In the genomic region with DNA sequence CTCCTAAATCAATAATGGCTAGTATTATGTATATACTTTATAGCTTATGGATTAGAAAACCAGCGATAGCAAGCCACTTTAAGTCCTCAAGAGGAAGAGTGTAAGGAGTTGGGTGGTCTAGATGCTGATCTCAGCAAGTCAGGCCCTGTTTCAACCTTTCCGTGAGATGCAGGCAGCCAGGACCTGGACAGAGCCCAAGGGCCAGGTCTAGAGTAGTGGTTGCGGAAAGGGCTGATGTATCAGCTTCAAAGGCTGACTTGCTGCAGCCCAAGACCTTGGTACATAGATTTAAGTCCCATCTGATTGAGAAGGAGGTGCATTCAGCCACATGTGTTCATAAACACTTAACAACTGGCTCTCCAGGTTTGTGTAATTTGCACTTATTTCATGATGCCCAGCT, we compare ENCODE assay signal across 16 cellular contexts. TPM values are rescaled to one million over a fixed set of nuclear protein-coding genes. Genes with fewer than 3 reads are reported as not detected.
DNase-seq lines count a peak whose midpoint lies in the region; ATAC-seq, FAIRE-seq and TF ChIP-seq lines count a peak whose summit lies in the region.
"Had no signal": no experiment of that assay in that cellular context is flagged by ENCODE, and none has a peak within 500 bp of the region (broad histone marks: within the 10 kb centered on the region; RNA-seq: fewer than 3 reads in every experiment).

No MANE protein-coding gene starts in this region.

- TF ChIP-seq POLR2A in endothelial cell of umbilical vein (IDR thresholded peaks at IDR 0.05; ENCODE audit: low read depth, low read length), result peak; percentile 35

- no peak overlapping the region for H2AFZ ChIP-seq in OCI-LY7 (ENCODE audit: low read length)
- no peak overlapping the region for H2AFZ ChIP-seq in endothelial cell of umbilical vein (ENCODE audit: low read depth, low read length)

- H3K4me2 ChIP-seq in OCI-LY7 (ENCODE audit: low read length) (peak overlapping the region; percentile 95), endothelial cell of umbilical vein (ENCODE audit: insufficient read depth, low read length) (no peak overlapping the region)

- H3K79me2 ChIP-seq in OCI-LY7 (ENCODE audit: insufficient read depth, low read depth, low read length) (peaks cover 80% of the 10 kb centered on the region), endothelial cell of umbilical vein (ENCODE audit: control insufficient read depth, insufficient read depth, low read length) (peaks cover 95% of the 10 kb centered on the region)

- BruUV-seq in OCI-LY7 (replicated peaks; lab: Mats Ljungman, UMichigan) (no TSS peak), endothelial cell of umbilical vein (replicated peaks; lab: Mats Ljungman, UMichigan) (no TSS peak)

- intact Hi-C loops in activated CD4-positive, alpha-beta T cell treated with anti-CD3 and anti-CD28 coated beads, Interleukin-2, amount 10 ng/mL, durations not matched to agents 24 days and 14 days (cut with micrococcal nuclease), result no loop called here
- intact Hi-C loops in OCI-LY7 (cut with micrococcal nuclease; ENCODE audit: unreplicated experiment), result loop anchor here (2.0 to 10.0 kb wide), 5 partner anchors 103 to 1455 kb away; partner anchors contain the start of gene ST14
- intact Hi-C loops in endothelial cell of umbilical vein (cut with micrococcal nuclease), result no loop called here

- peak overlapping the region; percentile 22 for H3K27ac Mint-ChIP-seq in activated CD4-positive, alpha-beta T cell treated with anti-CD3 and anti-CD28 coated beads, Interleukin-2, amount 10 ng/mL, durations not matched to agents 24 days and 14 days
- H3K27ac Mint-ChIP-seq in stimulated activated naive B cell treated with anti-CD40 and anti-IgM and Interleukin-4, amounts not matched to agents 10 μg/mL and 1 μg/mL and 100 μg/mL, for 72 hours, result peak overlapping the region; percentile 80

- H3K9me1 ChIP-seq in endothelial cell of umbilical vein (replicated peaks; ENCODE audit: control insufficient read depth, extremely low read depth, insufficient read depth, low read length), result no peaks in the 10 kb centered on the region

- H3K4me3 ChIP-seq in OCI-LY7 (ENCODE audit: low read depth, low read length, poor library complexity, severe bottlenecking) (peak overlapping the region; percentile 57), endothelial cell of umbilical vein (replicated peaks in 1 of 3; ENCODE audit: insufficient read depth in 1 of 3, low read depth in 1 of 3, low read length in 3 of 3) (no peak overlapping the region), SJCRH30 (no peak overlapping the region)

- H3K36me3 Mint-ChIP-seq in activated CD4-positive, alpha-beta T cell treated with anti-CD3 and anti-CD28 coated beads, Interleukin-2, amount 10 ng/mL, durations not matched to agents 24 days and 14 days (ENCODE audit: low read depth), result peaks cover 26% of the 10 kb centered on the region
- H3K36me3 Mint-ChIP-seq in stimulated activated naive B cell treated with anti-CD40 and anti-IgM and Interleukin-4, amounts not matched to agents 10 μg/mL and 1 μg/mL and 100 μg/mL, for 72 hours, result peaks cover 7 to 37% of the 10 kb centered on the region in 2 donors

- no peaks in the 10 kb centered on the region for H3K27me3 Mint-ChIP-seq in activated CD4-positive, alpha-beta T cell treated with anti-CD3 and anti-CD28 coated beads, Interleukin-2, amount 10 ng/mL, durations not matched to agents 24 days and 14 days
- H3K27me3 Mint-ChIP-seq in stimulated activated naive B cell treated with anti-CD40 and anti-IgM and Interleukin-4, amounts not matched to agents 10 μg/mL and 1 μg/mL and 100 μg/mL, for 72 hours, result no peaks in the 10 kb centered on the region
- H3K27me3 Mint-ChIP-seq: stimulated activated naive CD8-positive, alpha-beta T cell treated with anti-CD3 and anti-CD28 coated beads, Interleukin-15, Interleukin-2, amounts not matched to agents 100 ng/mL and 50 ng/mL, for 24 hours had no signal

- H3K9me3 Mint-ChIP-seq in activated CD4-positive, alpha-beta T cell treated with anti-CD3 and anti-CD28 coated beads, Interleukin-2, amount 10 ng/mL, durations not matched to agents 24 days and 14 days, result no peaks in the 10 kb centered on the region
- no peaks in the 10 kb centered on the region for H3K9me3 Mint-ChIP-seq in stimulated activated naive B cell treated with anti-CD40 and anti-IgM and Interleukin-4, amounts not matched to agents 10 μg/mL and 1 μg/mL and 100 μg/mL, for 72 hours
- H3K9me3 Mint-ChIP-seq: stimulated activated naive CD8-positive, alpha-beta T cell treated with anti-CD3 and anti-CD28 coated beads, Interleukin-15, Interleukin-2, amounts not matched to agents 100 ng/mL and 50 ng/mL, for 24 hours had no signal

- H3K4me3 Mint-ChIP-seq in activated CD4-positive, alpha-beta T cell treated with anti-CD3 and anti-CD28 coated beads, Interleukin-2, amount 10 ng/mL, durations not matched to agents 24 days and 14 days, result no peak overlapping the region
- H3K4me3 Mint-ChIP-seq in stimulated activated naive B cell treated with anti-CD40 and anti-IgM and Interleukin-4, amounts not matched to agents 10 μg/mL and 1 μg/mL and 100 μg/mL, for 72 hours, result peak overlapping the region in 1 of 2 donors; percentile 12

- TF ChIP-seq CTCF in OCI-LY7 (conservative IDR thresholded peaks at IDR 0.05; ENCODE audit: low read length) (no peak), endothelial cell of umbilical vein (IDR thresholded peaks at IDR 0.05; ENCODE audit: extremely low read depth in 1 of 2, insufficient read depth in 1 of 2, low read depth in 1 of 2, low read length in 2 of 2) (no peak)

- H3K27me3 ChIP-seq in endothelial cell of umbilical vein (ENCODE audit: control insufficient read depth in 2 of 2, insufficient read depth in 2 of 2, low read length in 2 of 2) (no peaks in the 10 kb centered on the region), SJCRH30 (no peaks in the 10 kb centered on the region)
- H3K27me3 ChIP-seq: heart left ventricle had no signal

- H4K20me1 ChIP-seq in OCI-LY7 (ENCODE audit: insufficient read depth, low read length) (no peaks in the 10 kb centered on the region), endothelial cell of umbilical vein (replicated peaks; ENCODE audit: control insufficient read depth, extremely low read depth, insufficient read depth, low read length) (no peaks in the 10 kb centered on the region)

- H3K27ac ChIP-seq in OCI-LY7 (ENCODE audit: low read depth, low read length, poor library complexity, severe bottlenecking) (peak overlapping the region; percentile 99), endothelial cell of umbilical vein (ENCODE audit: insufficient read depth, low read depth, low read length) (no peak overlapping the region), SJCRH30 (no peak overlapping the region)
- H3K27ac ChIP-seq: epithelial cell of prostate had no signal

- peaks cover 10% of the 10 kb centered on the region; the same call in 1 of the 2 replicates for H3K36me3 ChIP-seq in OCI-LY7 (ENCODE audit: insufficient read depth, low read length)
- H3K36me3 ChIP-seq in endothelial cell of umbilical vein (ENCODE audit: control insufficient read depth in 2 of 2, extremely low read depth in 1 of 2, insufficient read depth in 2 of 2, low read length in 2 of 2), result peaks cover 2 to 15% of the 10 kb centered on the region in 2 experiments
- no peaks in the 10 kb centered on the region for H3K36me3 ChIP-seq in SJCRH30

- H3K4me1 Mint-ChIP-seq in activated CD4-positive, alpha-beta T cell treated with anti-CD3 and anti-CD28 coated beads, Interleukin-2, amount 10 ng/mL, durations not matched to agents 24 days and 14 days, result peaks cover 86% of the 10 kb centered on the region
- H3K4me1 Mint-ChIP-seq in stimulated activated naive B cell treated with anti-CD40 and anti-IgM and Interleukin-4, amounts not matched to agents 10 μg/mL and 1 μg/mL and 100 μg/mL, for 72 hours, result peaks cover 78 to 97% of the 10 kb centered on the region in 2 donors

- FAIRE-seq in endothelial cell of umbilical vein (lab: Jason Lieb, UNC), result no peak

- CTCF ChIA-PET in OCI-LY7 (lab: Charles Lee; ENCODE audit: unreplicated experiment), result interaction anchor here (0.5 to 2.9 kb wide), 11 partner anchors 9 to 243 kb away, joined by 3 to 21 read pairs (median 3); no protein-coding TSS in a partner anchor
- CTCF ChIA-PET in endothelial cell of umbilical vein (lab: Charles Lee), result interaction anchor here (1.5 to 1.7 kb wide), 2 partner anchors 8 to 555 kb away, joined by 4 to 11 read pairs; no protein-coding TSS in a partner anchor

- no peak overlapping the region for H3K9ac ChIP-seq in endothelial cell of umbilical vein (replicated peaks; ENCODE audit: extremely low read depth, insufficient read depth, low read length)

- no peaks in the 10 kb centered on the region for H3K9me2 ChIP-seq in OCI-LY7 (ENCODE audit: insufficient read depth, low read length)

- POLR2A ChIA-PET in OCI-LY7 (lab: Charles Lee) (interaction anchor here (0.6 to 5.1 kb wide), 27 partner anchors 9 to 209 kb away, joined by 3 to 67 read pairs (median 4); no protein-coding TSS in a partner anchor), endothelial cell of umbilical vein (lab: Charles Lee) (interaction anchor here (0.7 to 2.3 kb wide), 6 partner anchors 8 to 34 kb away, joined by 3 to 18 read pairs (median 3); partner anchors contain the start of gene FLI1)

- dilution Hi-C loops in endothelial cell of umbilical vein (cut with MboI; ENCODE audit: extremely low pct_ligation_motif_present, low sequenced_read_pairs), result no loop called here

- H3K9me3 ChIP-seq in OCI-LY7 (ENCODE audit: low read length), result no peaks in the 10 kb centered on the region
- no peaks in the 10 kb centered on the region for H3K9me3 ChIP-seq in endothelial cell of umbilical vein (replicated peaks; ENCODE audit: control insufficient read depth, insufficient read depth, low read length)
- H3K9me3 ChIP-seq in SJCRH30 (replicated peaks), result no peaks in the 10 kb centered on the region
- H3K9me3 ChIP-seq: Caco-2, heart left ventricle had no signal

- ATAC-seq in stimulated activated naive B cell treated with anti-CD40 and anti-IgM and Interleukin-4, amounts not matched to agents 10 μg/mL and 1 μg/mL and 100 μg/mL, for 72 hours (replicated peaks), result no peak
- ATAC-seq in HG03521 (IDR thresholded peaks at IDR 0.05; ENCODE audit: unreplicated experiment) (no peak), HG03135 (IDR thresholded peaks at IDR 0.05; ENCODE audit: unreplicated experiment) (no peak)

- H3K4me1 ChIP-seq in OCI-LY7 (ENCODE audit: insufficient read depth, low read length, poor library complexity, severe bottlenecking) (peaks cover 99% of the 10 kb centered on the region), endothelial cell of umbilical vein (ENCODE audit: control insufficient read depth, extremely low read depth, insufficient read depth, low read length) (peaks cover 55% of the 10 kb centered on the region), SJCRH30 (peaks cover 6% of the 10 kb centered on the region; the same call in 1 of the 2 replicates)
- H3K4me1 ChIP-seq: Caco-2 had no signal

- no peak for DNase-seq in activated CD4-positive, alpha-beta T cell treated with anti-CD3 and anti-CD28 coated beads, Interleukin-2, amount 10 ng/mL, durations not matched to agents 24 days and 14 days
- DNase-seq in activated CD4-positive, alpha-beta T cell treated with anti-CD3 and anti-CD28 coated beads for 48 hours, result no peak
- DNase-seq in OCI-LY7 (ENCODE audit: low spot score) (no peak), endothelial cell of umbilical vein (ENCODE audit: low read depth, low spot score) (peak; percentile 51), SJCRH30 (no peak)
- no peak for DNase-seq in stimulated activated naive B cell treated with anti-CD40 and anti-IgM and Interleukin-4, amounts not matched to agents 10 μg/mL and 1 μg/mL and 100 μg/mL, for 72 hours
- DNase-seq: activated CD8-positive, alpha-beta memory T cell treated with anti-CD3 and anti-CD28 coated beads for 24 hours; activated naive CD4-positive, alpha-beta T cell treated with anti-CD3 and anti-CD28 coated beads, Interleukin-2, amount 50 U/mL, for 16 hours; Caco-2; cerebellar nuclear complex; NCI-H1930 had no signal

RNA-seq across cellular contexts. Expression of gene FLI1, which starts 33.4 kb away (rescaled TPM):
- 35.3 and 36.5 TPM in 2 replicates for total RNA-seq in activated CD4-positive, alpha-beta T cell treated with anti-CD3 and anti-CD28 coated beads, Interleukin-2, amount 10 ng/mL, durations not matched to agents 24 days and 14 days
- 79.4 and 88.8 TPM in 2 replicates for total RNA-seq in OCI-LY7 (2014; rRNA removed; shearing (Covaris generic))
- 78.2 and 81.2 TPM in 2 replicates for total RNA-seq in OCI-LY7 (2022)
- total RNA-seq in endothelial cell of umbilical vein, result 132 and 134 TPM in 2 replicates
- 163 and 210 TPM in 2 replicates for polyA plus RNA-seq in endothelial cell of umbilical vein
- 124 and 153 TPM in 2 replicates for polyA plus RNA-seq in endothelial cell of umbilical vein (2011; cell fraction: cytosol; rRNA removed)
- 147 and 172 TPM in 2 replicates for polyA plus RNA-seq in endothelial cell of umbilical vein (2011; cell fraction: nucleus; rRNA removed)
- polyA plus RNA-seq in endothelial cell of umbilical vein (2012), result 97.4 and 114 TPM in 2 replicates
- 460 and 576 TPM in 2 replicates for polyA minus RNA-seq in endothelial cell of umbilical vein
- not detected for polyA minus RNA-seq in endothelial cell of umbilical vein (2011; cell fraction: cytosol; rRNA and poly(A)+ RNA removed)
- polyA minus RNA-seq in endothelial cell of umbilical vein (2011; cell fraction: nucleus; rRNA and poly(A)+ RNA removed), result 141 and 197 TPM in 2 replicates
- total RNA-seq in SJCRH30 (2014; rRNA removed; shearing (Covaris generic)), result 3.2 and 4.1 TPM in 2 replicates
- total RNA-seq: Caco-2 had no signal
